Comparison of ENCODE assay signal across 1 cellular context in genomic region chr16:3086596-3087242, GRCh38.
TF ChIP-seq lines count a peak whose summit lies in the region.

No MANE protein-coding gene starts in this region.

TF ChIP-seq in H1, 55 proteins besides CTCF, POLR2A, EP300 and RAD21:
- TF ChIP-seq TAF1 (IDR thresholded peaks at IDR 0.05; ENCODE audit: low read depth, low read length) (no peak), KDM4A (IDR thresholded peaks at IDR 0.05; ENCODE audit: low read depth, low read length, severe bottlenecking) (no peak)
